Comparison of ENCODE assay signal across 14 cellular contexts in the genomic region with DNA sequence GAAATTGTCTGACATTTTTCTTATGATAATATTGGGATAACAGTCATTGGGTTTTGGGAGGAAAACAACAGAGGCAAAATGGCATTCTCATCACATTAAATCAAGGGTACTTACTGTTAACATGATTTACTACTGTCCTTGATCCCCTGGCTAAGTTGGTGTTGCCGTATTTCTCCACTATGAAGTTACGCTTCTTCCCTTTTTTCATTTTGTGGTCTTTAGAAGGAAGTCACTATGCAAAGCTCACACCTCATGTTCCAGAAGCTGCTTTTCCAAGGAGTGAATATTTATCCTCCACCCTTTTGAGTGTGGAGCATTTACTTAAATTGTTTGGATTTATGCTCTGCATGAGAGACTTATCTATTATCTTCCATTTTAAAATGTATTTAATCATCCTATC.
"Had no signal": no experiment of that assay in that cellular context is flagged by ENCODE, and none has a peak within 500 bp of the region (broad histone marks: within the 10 kb centered on the region; RNA-seq: fewer than 3 reads in every experiment).

No MANE protein-coding gene starts in this region.

- H3K27me3 ChIP-seq: breast epithelium, stomach, uterus had no signal

- H3K9me3 ChIP-seq: breast epithelium, uterus had no signal

- H3K4me3 ChIP-seq: breast epithelium, skin epidermis, stomach, uterus had no signal

- H3K36me3 ChIP-seq: breast epithelium, stomach had no signal

- H3K27ac ChIP-seq: breast epithelium, parathyroid adenoma, skin epidermis, stomach, uterus had no signal

- DNase-seq: activated CD4-positive, alpha-beta T cell treated with anti-CD3 and anti-CD28 coated beads for 4 hours; activated CD8-positive, alpha-beta memory T cell treated with anti-CD3 and anti-CD28 coated beads, Interleukin-2, amount 50 U/mL, for 48 hours; activated CD8-positive, alpha-beta T cell treated with anti-CD3 and anti-CD28 coated beads for 36 hours; activated naive CD4-positive, alpha-beta T cell; aorta; dermis blood vessel endothelial cell; endodermal cell; erythroblast; kidney glomerular epithelial cell; stomach; uterus had no signal

- H3K4me1 ChIP-seq: breast epithelium, stomach, uterus had no signal
